ENCODE assay signal across 8 cellular contexts in the genomic region with DNA sequence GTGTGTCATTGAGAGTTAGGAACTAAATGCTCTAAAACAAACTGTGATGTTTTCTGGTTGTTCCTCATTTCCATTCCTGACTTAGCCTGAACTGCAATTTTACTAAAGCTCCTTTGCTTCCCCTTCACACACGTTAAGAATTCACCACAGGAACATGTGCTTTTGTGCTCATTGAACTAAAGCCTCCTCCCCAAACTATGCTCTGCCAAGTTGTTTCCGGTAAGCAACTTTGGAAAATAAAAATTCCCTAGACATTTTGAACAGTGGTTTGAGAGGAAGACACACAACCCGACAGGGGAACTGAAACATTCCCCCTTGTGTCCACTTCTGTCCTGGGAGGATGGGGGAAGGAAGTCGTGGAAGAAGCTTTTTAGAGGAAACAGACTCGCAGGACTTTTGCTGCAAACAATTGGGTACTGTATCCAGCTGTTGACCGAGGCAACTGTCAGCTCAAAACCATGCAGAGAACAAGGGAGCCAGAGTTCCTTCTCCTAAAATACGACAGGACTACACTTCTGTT.
DNase-seq lines count a peak whose midpoint lies in the region; ATAC-seq, FAIRE-seq and TF ChIP-seq lines count a peak whose summit lies in the region.

No MANE protein-coding gene starts in this region.

- DNase-seq in A172 (ENCODE audit: low spot score) (peak; percentile 50), KG1 (lab: John Stamatoyannopoulos, UW) (peak; percentile 83), astrocyte of the spinal cord (ENCODE audit: low read depth, low spot score) (peak; percentile 66), left kidney (ENCODE audit: low read depth, low spot score) (peak; percentile 60), thoracic aorta (ENCODE audit: low spot score) (no peak), RWPE1 (ENCODE audit: low spot score) (no peak), 8988T (no peak), D721Med (ENCODE audit: insufficient read length, low spot score) (no peak)

- H3K36me3 ChIP-seq in thoracic aorta: no peaks in the 10 kb centered on the region

- peak overlapping the region; percentile 45 to 66 for H3K27ac ChIP-seq in thoracic aorta
- H3K27ac ChIP-seq in RWPE1: no peak overlapping the region

- CTCF ChIA-PET in RWPE1 (lab: Yijun Ruan, JAX): no interaction called here

- in situ Hi-C loops in astrocyte of the spinal cord (cut with HindIII; ENCODE audit: low sequenced_read_pairs): no loop called here

- H3K27me3 ChIP-seq in thoracic aorta (replicated peaks; ENCODE audit: insufficient read depth): no peaks in the 10 kb centered on the region

- no peak for FAIRE-seq in D721Med (lab: Jason Lieb, UNC)

- no peak for ATAC-seq in thoracic aorta (ENCODE audit: insufficient number of reproducible peaks, low FRiP score, low read depth)

- H3K4me3 ChIP-seq in astrocyte of the spinal cord (ENCODE audit: low read depth, low read length) (no peak overlapping the region), thoracic aorta (peak overlapping the region; percentile 65)

- POLR2A ChIA-PET in RWPE1 (lab: Yijun Ruan, JAX; ENCODE audit: low non-redundant PET): no interaction called here

- no peaks in the 10 kb centered on the region for H3K9me3 ChIP-seq in thoracic aorta

- TF ChIP-seq CTCF in astrocyte of the spinal cord (IDR thresholded peaks at IDR 0.05; ENCODE audit: low read depth, low read length): no peak
- TF ChIP-seq CTCF in thoracic aorta (IDR thresholded peaks at IDR 0.05): no peak
- TF ChIP-seq CTCF in RWPE1 (conservative IDR thresholded peaks at IDR 0.05; ENCODE audit: low read depth): no peak
- no peak for TF ChIP-seq CTCF in D721Med (IDR thresholded peaks at IDR 0.05; ENCODE audit: insufficient read depth, missing control alignments)

- H3K4me1 ChIP-seq in thoracic aorta (ENCODE audit: control insufficient read depth in 1 of 2, low read depth in 2 of 2): peaks cover 57 to 73% of the 10 kb centered on the region in 2 donors

Comparison
In these comparisons a context has a peak if more than half of its experiments do, and no peak if none do; other contexts are left out.
1. DNase-seq: peak in A172 (single experiment), KG1 (single experiment), astrocyte of the spinal cord (single experiment) and left kidney (single experiment); none in thoracic aorta (single experiment), RWPE1 (single experiment), 8988T (single experiment) and D721Med (single experiment).